In the genomic region with DNA sequence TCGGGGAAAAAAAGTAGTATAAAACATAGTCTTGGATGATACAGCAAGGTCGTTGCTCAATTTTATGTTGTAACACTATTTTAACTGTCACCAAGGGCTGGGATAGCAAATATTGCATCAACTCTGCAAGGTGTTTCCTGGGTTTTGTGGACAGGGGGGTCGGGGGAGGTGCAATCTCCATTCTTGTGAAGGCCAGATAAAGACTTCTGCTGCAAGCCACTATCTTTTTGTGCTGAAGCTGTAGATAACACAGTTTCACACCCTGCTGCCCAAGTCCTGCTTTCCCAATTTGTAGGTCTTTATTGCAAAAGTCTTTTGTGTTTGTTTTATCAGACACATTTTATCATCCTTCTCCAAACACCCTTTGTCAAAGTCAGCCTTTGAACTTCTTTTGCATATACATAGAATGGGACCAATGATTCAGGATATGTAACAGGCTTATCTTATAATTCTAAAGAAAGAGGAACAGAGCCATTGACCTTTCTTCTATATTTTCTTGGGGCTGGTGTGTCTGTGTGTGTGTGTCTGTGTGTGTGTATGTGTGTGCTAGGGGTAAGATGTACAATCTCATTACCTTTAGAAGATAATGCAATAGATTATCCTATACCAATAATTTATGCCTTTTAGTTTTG, we compare ENCODE assay signal across 11 cellular contexts.
DNase-seq lines count a peak whose midpoint lies in the region; ATAC-seq lines count a peak whose summit lies in the region.
"Had no signal": no experiment of that assay in that cellular context is flagged by ENCODE, and none has a peak within 500 bp of the region (broad histone marks: within the 10 kb centered on the region; RNA-seq: fewer than 3 reads in every experiment).

No MANE protein-coding gene starts in this region.

- intact Hi-C loops in CD4-positive, alpha-beta memory T cell (cut with micrococcal nuclease): no loop called here

- no peaks in the 10 kb centered on the region for H3K9me3 Mint-ChIP-seq in CD4-positive, alpha-beta memory T cell
- H3K9me3 Mint-ChIP-seq: IgD-negative memory B cell had no signal

- peaks cover 5% of the 10 kb centered on the region for H3K36me3 ChIP-seq in CD4-positive, alpha-beta memory T cell (ENCODE audit: insufficient read depth, low read length)
- H3K36me3 ChIP-seq in adipocyte (ENCODE audit: control insufficient read depth, insufficient read depth, low read length, severe bottlenecking): no peaks in the 10 kb centered on the region
- H3K36me3 ChIP-seq: cardiac muscle cell had no signal

- H3K27ac ChIP-seq in CD4-positive, alpha-beta memory T cell (ENCODE audit: low read depth, low read length): no peak overlapping the region
- H3K27ac ChIP-seq: cardiac muscle cell had no signal

- H3K4me3 ChIP-seq in CD4-positive, alpha-beta memory T cell (ENCODE audit: low read length in 2 of 2): no peak overlapping the region
- H3K4me3 ChIP-seq in adipocyte (ENCODE audit: low read length): peak overlapping the region; percentile 68
- H3K4me3 ChIP-seq: cardiac muscle cell had no signal

- H3K36me3 Mint-ChIP-seq in CD4-positive, alpha-beta memory T cell: peaks cover 7 to 8% of the 10 kb centered on the region in 2 donors
- H3K36me3 Mint-ChIP-seq: IgD-negative memory B cell had no signal

- no peaks in the 10 kb centered on the region for H3K27me3 Mint-ChIP-seq in CD4-positive, alpha-beta memory T cell

- H3K9me3 ChIP-seq in CD4-positive, alpha-beta memory T cell (ENCODE audit: control insufficient read depth in 1 of 2, low read length in 2 of 2): no peaks in the 10 kb centered on the region
- no peaks in the 10 kb centered on the region for H3K9me3 ChIP-seq in adipocyte (ENCODE audit: control insufficient read depth, low read length)

- ATAC-seq in HG02884 (IDR thresholded peaks at IDR 0.05; ENCODE audit: unreplicated experiment): no peak

- H3K4me1 Mint-ChIP-seq in CD4-positive, alpha-beta memory T cell: peaks cover 62 to 89% (median 77%) of the 10 kb centered on the region in 4 donors

- H3K4me1 ChIP-seq in CD4-positive, alpha-beta memory T cell (ENCODE audit: insufficient read depth, low read length): peaks cover 79% of the 10 kb centered on the region
- H3K4me1 ChIP-seq in adipocyte (ENCODE audit: control insufficient read depth, insufficient read depth, low read length): peaks cover 38% of the 10 kb centered on the region

- H3K9ac ChIP-seq in adipocyte (ENCODE audit: low read length): peak overlapping the region; percentile 58

- H3K27ac Mint-ChIP-seq in CD4-positive, alpha-beta memory T cell: peak overlapping the region in 5 of 7 donors; percentile 0 to 62 (median 2)
- H3K27ac Mint-ChIP-seq: IgD-negative memory B cell had no signal

- H3K27me3 ChIP-seq in CD4-positive, alpha-beta memory T cell (ENCODE audit: insufficient read depth, low read length): no peaks in the 10 kb centered on the region
- no peaks in the 10 kb centered on the region for H3K27me3 ChIP-seq in adipocyte (replicated peaks; ENCODE audit: control insufficient read depth, insufficient read depth, low read length)

- POLR2A ChIA-PET in CD4-positive, alpha-beta memory T cell (lab: Charles Lee; ENCODE audit: partially characterized antibody): interaction anchor here (0.7 kb wide), 1 partner anchor 30 kb away, joined by 3 read pairs; no protein-coding TSS in a partner anchor

- DNase-seq in CD4-positive, alpha-beta memory T cell: no peak
- peak; percentile 13 for DNase-seq in LHCN-M2 (ENCODE audit: low read depth)
- peak; percentile 58 for DNase-seq in adipocyte (ENCODE audit: low read depth)
- peak; percentile 44 for DNase-seq in medulla oblongata (ENCODE audit: extremely low spot score)
- no peak for DNase-seq in NCI-H2107 treated with DMSO at 0.1 percent for 48 hours (lab: John Stamatoyannopoulos, UW; ENCODE audit: unreplicated experiment)
- DNase-seq in RKO (ENCODE audit: low spot score): no peak
- DNase-seq in foreskin melanocyte: no peak
- DNase-seq: RPMI8226 had no signal

- CTCF ChIA-PET in CD4-positive, alpha-beta memory T cell (lab: Charles Lee; ENCODE audit: partially characterized antibody): interaction anchor here (1.6 kb wide), 1 partner anchor 25 kb away, joined by 3 read pairs; no protein-coding TSS in a partner anchor

- peak overlapping the region in 3 of 8 donors; percentile 0 to 11 (median 11) for H3K4me3 Mint-ChIP-seq in CD4-positive, alpha-beta memory T cell
- H3K4me3 Mint-ChIP-seq: IgD-negative memory B cell had no signal

Comparison
In these comparisons a context has a peak if more than half of its experiments do, and no peak if none do; other contexts are left out.
1. DNase-seq: peak in LHCN-M2 (single experiment), adipocyte (single experiment) and medulla oblongata (single experiment); none in CD4-positive, alpha-beta memory T cell (0 of 5), NCI-H2107 treated with DMSO at 0.1 percent for 48 hours (single experiment), RKO (single experiment) and foreskin melanocyte (single experiment).